In genomic region chr18:6731197-6731596, GRCh38 we compare ENCODE assay signal across 13 cellular contexts. TPM values are rescaled to one million over a fixed set of nuclear protein-coding genes. Genes with fewer than 3 reads are reported as not detected.
DNase-seq lines count a peak whose midpoint lies in the region; ATAC-seq and TF ChIP-seq lines count a peak whose summit lies in the region.
"Had no signal": no experiment of that assay in that cellular context is flagged by ENCODE, and none has a peak within 500 bp of the region (broad histone marks: within the 10 kb centered on the region; RNA-seq: fewer than 3 reads in every experiment).

No MANE protein-coding gene starts in this region.

- no peaks in the 10 kb centered on the region for H3K9me3 ChIP-seq in psoas muscle
- H3K9me3 ChIP-seq: ovary had no signal

- DNase-seq in GM04504 (ENCODE audit: low read depth) (peak; percentile 77), NCI-H748 treated with DMSO at 0.1 percent for 48 hours (lab: John Stamatoyannopoulos, UW) (peak; percentile 48), fibroblast of gingiva (ENCODE audit: low read depth) (peak; percentile 100), psoas muscle (no peak), NCI-H146 (lab: John Stamatoyannopoulos, UW) (no peak), SHP77 (lab: John Stamatoyannopoulos, UW) (no peak)
- DNase-seq: activated naive CD8-positive, alpha-beta T cell treated with anti-CD3 and anti-CD28 coated beads for 36 hours; head of caudate nucleus; NCI-H345; stimulated activated CD8-positive, alpha-beta memory T cell treated with anti-CD3 and anti-CD28 coated beads, Interleukin-4, amount 100 ng/mL, for 48 hours had no signal

- TF ChIP-seq CTCF in psoas muscle (IDR thresholded peaks at IDR 0.05), result no peak

- intact Hi-C loops in psoas muscle (cut with DNase I), result loop anchor here in 1 of 2 donors (2.0 to 5.0 kb wide), 2 partner anchors 50 to 156 kb away; no protein-coding TSS in a partner anchor

- peak; percentile 8 to 48 (median 46) for ATAC-seq in psoas muscle
- ATAC-seq in GM21390 (IDR thresholded peaks at IDR 0.05; ENCODE audit: unreplicated experiment), result no peak
- no peak for ATAC-seq in GM19351 (IDR thresholded peaks at IDR 0.05; ENCODE audit: unreplicated experiment)

- peak overlapping the region; percentile 90 for H3K27ac ChIP-seq in psoas muscle

- H3K4me3 ChIP-seq in psoas muscle, result peak overlapping the region; percentile 81

- WGBS in psoas muscle, 3 donors, result 18 to 32% (median 31%) methylated on average over 6 of the region's 6 CpGs

- no peaks in the 10 kb centered on the region for H3K36me3 ChIP-seq in psoas muscle (ENCODE audit: insufficient read depth in 1 of 2, low read depth in 1 of 2)
- H3K36me3 ChIP-seq: ovary had no signal

- no peaks in the 10 kb centered on the region for H3K27me3 ChIP-seq in psoas muscle (ENCODE audit: insufficient read depth in 3 of 3, low read length in 2 of 3)
- H3K27me3 ChIP-seq: ovary had no signal

- H3K4me1 ChIP-seq in psoas muscle, result peaks cover 29% of the 10 kb centered on the region

RNA-seq across cellular contexts. Expression of gene ARHGAP28, which starts 1.7 kb away (rescaled TPM):
- total RNA-seq in psoas muscle, result 1 to 10 TPM; 2.1 to 8.8 (median 6.4) TPM
- polyA plus RNA-seq in psoas muscle, result 1 to 10 TPM in 1 of 3 donors, under 1 TPM in 2; 0.65 to 3.0 (median 0.79) TPM
- total RNA-seq: activated naive CD8-positive, alpha-beta T cell treated with anti-CD3 and anti-CD28 coated beads for 36 hours had no signal

Comparison
In these comparisons a context has a peak if more than half of its experiments do, and no peak if none do; other contexts are left out.
1. DNase-seq: peak in GM04504 (single experiment), NCI-H748 treated with DMSO at 0.1 percent for 48 hours (single experiment) and fibroblast of gingiva (single experiment); none in psoas muscle (0 of 2), NCI-H146 (single experiment) and SHP77 (0 of 2).
2. ATAC-seq: peak in psoas muscle (4 of 4); none in GM21390 (single experiment) and GM19351 (single experiment).